In genomic region chr2:150303281-150303680, GRCh38 we compare ENCODE assay signal across 17 cellular contexts.
A peak's percentile ranks its signal among the peaks of the same experiment; 100 is the strongest.
DNase-seq lines count a peak whose midpoint lies in the region; FAIRE-seq lines count a peak whose summit lies in the region.
"Had no signal": no experiment of that assay in that cellular context is flagged by ENCODE, and none has a peak within 500 bp of the region (broad histone marks: within the 10 kb centered on the region; RNA-seq: fewer than 3 reads in every experiment).

No MANE protein-coding gene starts in this region.

- FAIRE-seq in G401.6 (lab: Jason Lieb, UNC), result peak; percentile 93
- FAIRE-seq: GM12892 had no signal

- DNase-seq in CD1c-positive myeloid dendritic cell (ENCODE audit: extremely low spot score) (peak; percentile 2), NOMO-1 treated with DMSO at 0.1 percent for 48 hours (lab: John Stamatoyannopoulos, UW; ENCODE audit: unreplicated experiment) (peak; percentile 47), dermis blood vessel endothelial cell (peak; percentile 19), GM19238 (ENCODE audit: insufficient read length, low spot score) (no peak), OCI-M2 (lab: John Stamatoyannopoulos, UW; ENCODE audit: unreplicated experiment) (no peak)
- no peak for DNase-seq in activated CD8-positive, alpha-beta memory T cell treated with anti-CD3 and anti-CD28 coated beads, Interleukin-2, amount 50 U/mL, for 48 hours
- DNase-seq: activated CD4-positive, alpha-beta memory T cell treated with anti-CD3 and anti-CD28 coated beads for 36 hours; activated naive CD4-positive, alpha-beta T cell treated with anti-CD3 and anti-CD28 coated beads for 36 hours; activated T-cell treated with anti-CD3 and anti-CD28 coated beads, Interleukin-2, amount 50 U/mL, for 24 hours; hypothalamus; NCI-H1694 treated with DMSO at 0.1 percent for 48 hours; NCI-H524 treated with DMSO at 0.1 percent for 48 hours; nephron progenitor cell; spleen; WERI-Rb-1 had no signal

Comparison
In these comparisons a context has a peak if more than half of its experiments do, and no peak if none do; other contexts are left out.
1. DNase-seq: peak in CD1c-positive myeloid dendritic cell (single experiment), NOMO-1 treated with DMSO at 0.1 percent for 48 hours (single experiment) and dermis blood vessel endothelial cell (single experiment); none in activated CD8-positive, alpha-beta memory T cell treated with anti-CD3 and anti-CD28 coated beads, Interleukin-2, amount 50 U/mL, for 48 hours (single experiment), GM19238 (single experiment) and OCI-M2 (single experiment).